Comparison of ENCODE assay signal across 10 cellular contexts in genomic region chr3:167406876-167407492, GRCh38. TPM values are rescaled to one million over a fixed set of nuclear protein-coding genes. Genes with fewer than 3 reads are reported as not detected.
DNase-seq lines count a peak whose midpoint lies in the region; ATAC-seq and TF ChIP-seq lines count a peak whose summit lies in the region.
"Had no signal": no experiment of that assay in that cellular context is flagged by ENCODE, and none has a peak within 500 bp of the region (broad histone marks: within the 10 kb centered on the region; RNA-seq: fewer than 3 reads in every experiment).

No MANE protein-coding gene starts in this region.

- H3K27ac ChIP-seq in PC-3 (ENCODE audit: low read length): no peak overlapping the region
- H3K27ac ChIP-seq in epithelial cell of prostate: no peak overlapping the region
- no peak overlapping the region for H3K27ac ChIP-seq in suprapubic skin
- H3K27ac ChIP-seq: skin epidermis had no signal

- no peaks in the 10 kb centered on the region for H3K36me3 Mint-ChIP-seq in activated T-cell treated with anti-CD3 and anti-CD28 coated beads, Interleukin-2, amount 50 U/mL, for 4 hours (ENCODE audit: insufficient read depth)
- H3K36me3 Mint-ChIP-seq in activated CD8-positive, alpha-beta memory T cell treated with anti-CD3 and anti-CD28 coated beads, Interleukin-2, amount 10 ng/mL, durations not matched to agents 7 days and 5 days: no peaks in the 10 kb centered on the region

- H3K9ac ChIP-seq in PC-3 (ENCODE audit: low read length): no peak overlapping the region

- POLR2A ChIA-PET in PC-3 (lab: Charles Lee; ENCODE audit: unreplicated experiment): no interaction called here

- no peak overlapping the region for H3K4me3 Mint-ChIP-seq in activated T-cell treated with anti-CD3 and anti-CD28 coated beads, Interleukin-2, amount 50 U/mL, for 4 hours
- no peak overlapping the region for H3K4me3 Mint-ChIP-seq in activated CD8-positive, alpha-beta memory T cell treated with anti-CD3 and anti-CD28 coated beads, Interleukin-2, amount 10 ng/mL, durations not matched to agents 7 days and 5 days

- TF ChIP-seq POLR2A in suprapubic skin (IDR thresholded peaks at IDR 0.05): no peak

- no peak overlapping the region for H3K27ac Mint-ChIP-seq in activated CD8-positive, alpha-beta memory T cell treated with anti-CD3 and anti-CD28 coated beads, Interleukin-2, amount 10 ng/mL, durations not matched to agents 7 days and 5 days

- no peaks in the 10 kb centered on the region for H3F3A ChIP-seq in PC-3 (ENCODE audit: low read length, unreplicated experiment)

- H3K27me3 ChIP-seq in PC-3 (ENCODE audit: low read length) (peaks cover 20% of the 10 kb centered on the region), suprapubic skin (no peaks in the 10 kb centered on the region)

- H3K9me3 ChIP-seq in PC-3 (ENCODE audit: low read length): no peaks in the 10 kb centered on the region
- no peaks in the 10 kb centered on the region for H3K9me3 ChIP-seq in suprapubic skin

- no peaks in the 10 kb centered on the region for H3K9me3 Mint-ChIP-seq in activated T-cell treated with anti-CD3 and anti-CD28 coated beads, Interleukin-2, amount 50 U/mL, for 4 hours
- H3K9me3 Mint-ChIP-seq in activated CD8-positive, alpha-beta memory T cell treated with anti-CD3 and anti-CD28 coated beads, Interleukin-2, amount 10 ng/mL, durations not matched to agents 7 days and 5 days (ENCODE audit: low read depth): no peaks in the 10 kb centered on the region

- BruUV-seq in PC-3 (replicated peaks; lab: Mats Ljungman, UMichigan): no TSS peak

- DNase-seq in GM12864 (ENCODE audit: low read depth) (no peak), KG1 (lab: John Stamatoyannopoulos, UW) (peak; percentile 17), PC-3 (peak; percentile 75), epithelial cell of prostate (ENCODE audit: low read depth, low spot score) (peak; percentile 48), myocyte (ENCODE audit: low read depth) (peak; percentile 3), suprapubic skin (ENCODE audit: low spot score in 2 of 2) (no peak)
- no peak for DNase-seq in activated T-cell treated with anti-CD3 and anti-CD28 coated beads, Interleukin-2, amount 50 U/mL, for 4 hours
- no peak for DNase-seq in activated CD8-positive, alpha-beta memory T cell treated with anti-CD3 and anti-CD28 coated beads, Interleukin-2, amount 10 ng/mL, durations not matched to agents 7 days and 5 days

- TF ChIP-seq EP300 in suprapubic skin (IDR thresholded peaks at IDR 0.05): no peak

- TF ChIP-seq CTCF in GM12864 (IDR thresholded peaks at IDR 0.05; ENCODE audit: low read depth, low read length, missing control alignments) (peak; percentile 24), PC-3 (conservative IDR thresholded peaks at IDR 0.05; ENCODE audit: low read depth, low read length) (peak; percentile 89), suprapubic skin (IDR thresholded peaks at IDR 0.05) (no peak)

- WGBS in suprapubic skin: 69% methylated on average over 3 of the region's 3 CpGs

- H3K4me3 ChIP-seq in GM12864 (ENCODE audit: low read depth, low read length) (no peak overlapping the region), PC-3 (ENCODE audit: low read length) (no peak overlapping the region), suprapubic skin (no peak overlapping the region)
- H3K4me3 ChIP-seq: skin epidermis had no signal

- ATAC-seq in PC-3: peak; percentile 100
- ATAC-seq in activated T-cell treated with anti-CD3 and anti-CD28 coated beads, Interleukin-2, amount 50 U/mL, for 4 hours: no peak
- ATAC-seq in activated CD8-positive, alpha-beta memory T cell treated with anti-CD3 and anti-CD28 coated beads, Interleukin-2, amount 10 ng/mL, durations not matched to agents 7 days and 5 days: no peak

- no peaks in the 10 kb centered on the region for H3K36me3 ChIP-seq in PC-3 (ENCODE audit: low read depth, low read length)
- no peaks in the 10 kb centered on the region for H3K36me3 ChIP-seq in suprapubic skin

- intact Hi-C loops in PC-3 (cut with micrococcal nuclease): loop anchor here (1.0 to 5.0 kb wide), 4 partner anchors 277 to 635 kb away; no protein-coding TSS in a partner anchor

- H3K4me2 ChIP-seq in PC-3 (ENCODE audit: low read length): no peak overlapping the region

- H3K27me3 Mint-ChIP-seq in activated T-cell treated with anti-CD3 and anti-CD28 coated beads, Interleukin-2, amount 50 U/mL, for 4 hours (ENCODE audit: low read depth): no peaks in the 10 kb centered on the region
- no peaks in the 10 kb centered on the region for H3K27me3 Mint-ChIP-seq in activated CD8-positive, alpha-beta memory T cell treated with anti-CD3 and anti-CD28 coated beads, Interleukin-2, amount 10 ng/mL, durations not matched to agents 7 days and 5 days

- H3K79me2 ChIP-seq in PC-3 (ENCODE audit: low read length): no peaks in the 10 kb centered on the region

- CTCF ChIA-PET in PC-3 (lab: Charles Lee): no interaction called here
- CTCF ChIA-PET in activated CD8-positive, alpha-beta memory T cell treated with anti-CD3 and anti-CD28 coated beads, Interleukin-2, amount 10 ng/mL, durations not matched to agents 7 days and 5 days (lab: Charles Lee): no interaction called here

- no peaks in the 10 kb centered on the region for H3K9me2 ChIP-seq in PC-3 (replicated peaks; ENCODE audit: low read length)

- H3K4me1 Mint-ChIP-seq in activated T-cell treated with anti-CD3 and anti-CD28 coated beads, Interleukin-2, amount 50 U/mL, for 4 hours (ENCODE audit: low read depth): no peaks in the 10 kb centered on the region
- no peaks in the 10 kb centered on the region for H3K4me1 Mint-ChIP-seq in activated CD8-positive, alpha-beta memory T cell treated with anti-CD3 and anti-CD28 coated beads, Interleukin-2, amount 10 ng/mL, durations not matched to agents 7 days and 5 days

- H2AFZ ChIP-seq in PC-3 (ENCODE audit: low read length): no peak overlapping the region

- no peaks in the 10 kb centered on the region for H3K4me1 ChIP-seq in PC-3 (ENCODE audit: insufficient read depth, low read length)
- H3K4me1 ChIP-seq in suprapubic skin: no peaks in the 10 kb centered on the region

- no peaks in the 10 kb centered on the region for H4K20me1 ChIP-seq in PC-3 (ENCODE audit: low read length)

RNA-seq across cellular contexts. Expression of gene ZBBX, which starts 26.9 kb away (rescaled TPM):
- total RNA-seq in PC-3 (2014; rRNA removed) (1.0 TPM in 1 of 2 replicates, not detected in the other), myocyte (not detected in 2 replicates), suprapubic skin (not detected)
- polyA plus RNA-seq in myocyte (2012): not detected
- not detected for total RNA-seq in activated T-cell treated with anti-CD3 and anti-CD28 coated beads, Interleukin-2, amount 50 U/mL, for 4 hours
- total RNA-seq in activated CD8-positive, alpha-beta memory T cell treated with anti-CD3 and anti-CD28 coated beads, Interleukin-2, amount 10 ng/mL, durations not matched to agents 7 days and 5 days: not detected
- total RNA-seq: T-helper 2 cell treated with Interferon-gamma antibody and Interleukin-4, amounts not matched to agents 100 ng/mL and 5 ng/mL, for 36 hours had no signal

Comparison
In these comparisons a context has a peak if more than half of its experiments do, and no peak if none do; other contexts are left out.
1. DNase-seq: peak in KG1 (single experiment), PC-3 (single experiment), epithelial cell of prostate (single experiment) and myocyte (single experiment); none in GM12864 (single experiment), suprapubic skin (0 of 2), activated T-cell treated with anti-CD3 and anti-CD28 coated beads, Interleukin-2, amount 50 U/mL, for 4 hours (single experiment) and activated CD8-positive, alpha-beta memory T cell treated with anti-CD3 and anti-CD28 coated beads, Interleukin-2, amount 10 ng/mL, durations not matched to agents 7 days and 5 days (single experiment).
2. CTCF ChIP-seq: peak in GM12864 (single experiment) and PC-3 (single experiment); none in suprapubic skin (0 of 2).